ENCODE assay signal across 8 cellular contexts in genomic region chr7:101165075-101165957, GRCh38. TPM values are rescaled to one million over a fixed set of nuclear protein-coding genes. Genes with fewer than 3 reads are reported as not detected.
DNase-seq lines count a peak whose midpoint lies in the region; ATAC-seq, FAIRE-seq and TF ChIP-seq lines count a peak whose summit lies in the region.

Gene VGF, minus strand, starts transcription at chr7:101165569. Its CDS starts 726 bp downstream, at chr7:101164843.

- BruUV-seq in Caco-2 (replicated peaks; lab: Mats Ljungman, UMichigan), result no TSS peak

- H3K9me3 ChIP-seq in Caco-2 (no peaks in the 10 kb centered on the region), esophagus squamous epithelium (no peaks in the 10 kb centered on the region)

- H3K27me3 Mint-ChIP-seq in Caco-2 (ENCODE audit: insufficient read depth, unreplicated experiment) (peaks cover 32% of the 10 kb centered on the region), natural killer cell (ENCODE audit: low read depth in 2 of 2) (peaks cover 46% of the 10 kb centered on the region in 2 donors)
- peaks cover 65% of the 10 kb centered on the region for H3K27me3 Mint-ChIP-seq in activated T-cell treated with anti-CD3 and anti-CD28 coated beads, Interleukin-2, amount 50 U/mL, for 4 hours (ENCODE audit: low read depth)
- H3K27me3 Mint-ChIP-seq in stimulated activated memory B cell treated with anti-CD40 and anti-IgM and Interleukin-4, amounts not matched to agents 10 μg/mL and 1 μg/mL and 100 μg/mL, for 72 hours, result peaks cover 69% of the 10 kb centered on the region

- TF ChIP-seq POLR2A in esophagus squamous epithelium (IDR thresholded peaks at IDR 0.05), result no peak

- H3K4me3 ChIP-seq in Caco-2 (ENCODE audit: low read depth, low read length) (peak within 1 kb of the TSS; percentile 63), esophagus squamous epithelium (peak within 1 kb of the TSS in 2 of 4 donors; percentile 5 to 60)

- POLR2A ChIA-PET in Caco-2 (lab: Charles Lee), result interaction anchor here (0.7 to 1.2 kb wide), 4 partner anchors 21 to 276 kb away, joined by 3 to 13 read pairs (median 3); partner anchors contain the start of genes UFSP1 and ZNHIT1

- DNase-seq in Caco-2 (peak; percentile 95 to 96), Kasumi-1 (lab: John Stamatoyannopoulos, UW) (peak; percentile 77 to 81), RCC 7860 (ENCODE audit: low spot score) (peak; percentile 80), esophagus squamous epithelium (lab: John Stamatoyannopoulos, UW) (peak; percentile 68), natural killer cell (peak; percentile 92)
- DNase-seq in activated T-cell treated with anti-CD3 and anti-CD28 coated beads, Interleukin-2, amount 50 U/mL, for 4 hours, result peak; percentile 91

- H3K9me3 Mint-ChIP-seq in Caco-2 (ENCODE audit: unreplicated experiment), result no peaks in the 10 kb centered on the region
- H3K9me3 Mint-ChIP-seq in activated T-cell treated with anti-CD3 and anti-CD28 coated beads, Interleukin-2, amount 50 U/mL, for 4 hours, result no peaks in the 10 kb centered on the region
- H3K9me3 Mint-ChIP-seq in natural killer cell, result no peaks in the 10 kb centered on the region
- no peaks in the 10 kb centered on the region for H3K9me3 Mint-ChIP-seq in stimulated activated memory B cell treated with anti-CD40 and anti-IgM and Interleukin-4, amounts not matched to agents 10 μg/mL and 1 μg/mL and 100 μg/mL, for 72 hours

- no peak for TF ChIP-seq CTCF in Caco-2 (IDR thresholded peaks at IDR 0.05; ENCODE audit: insufficient read depth in 1 of 2, low read depth in 1 of 2, low read length in 1 of 2, severe bottlenecking in 1 of 2, unreplicated experiment in 1 of 2)
- TF ChIP-seq CTCF in esophagus squamous epithelium (IDR thresholded peaks at IDR 0.05), result no peak
- no peak for TF ChIP-seq CTCF in natural killer cell (IDR thresholded peaks at IDR 0.05)

- H3K4me1 Mint-ChIP-seq in Caco-2 (ENCODE audit: low read depth, unreplicated experiment) (peaks cover 31% of the 10 kb centered on the region), natural killer cell (peaks cover 21 to 46% of the 10 kb centered on the region in 2 donors)
- peaks cover 53% of the 10 kb centered on the region for H3K4me1 Mint-ChIP-seq in activated T-cell treated with anti-CD3 and anti-CD28 coated beads, Interleukin-2, amount 50 U/mL, for 4 hours (ENCODE audit: low read depth)
- H3K4me1 Mint-ChIP-seq in stimulated activated memory B cell treated with anti-CD40 and anti-IgM and Interleukin-4, amounts not matched to agents 10 μg/mL and 1 μg/mL and 100 μg/mL, for 72 hours, result peaks cover 61% of the 10 kb centered on the region

- CTCF ChIA-PET in Caco-2 (lab: Charles Lee), result interaction anchor here (0.9 to 2.4 kb wide), 6 partner anchors 11 to 276 kb away, joined by 3 to 26 read pairs (median 6); partner anchors contain the start of gene UFSP1

- peaks cover 21% of the 10 kb centered on the region for H3K36me3 Mint-ChIP-seq in Caco-2 (ENCODE audit: insufficient read depth, unreplicated experiment)
- peaks cover 1% of the 10 kb centered on the region for H3K36me3 Mint-ChIP-seq in activated T-cell treated with anti-CD3 and anti-CD28 coated beads, Interleukin-2, amount 50 U/mL, for 4 hours (ENCODE audit: insufficient read depth)
- no peaks in the 10 kb centered on the region for H3K36me3 Mint-ChIP-seq in natural killer cell
- peaks cover 20% of the 10 kb centered on the region for H3K36me3 Mint-ChIP-seq in stimulated activated memory B cell treated with anti-CD40 and anti-IgM and Interleukin-4, amounts not matched to agents 10 μg/mL and 1 μg/mL and 100 μg/mL, for 72 hours

- FAIRE-seq in RCC 7860 (lab: Jason Lieb, UNC), result no peak

- H3K27me3 ChIP-seq in Caco-2 (replicated peaks; ENCODE audit: control insufficient read depth, insufficient read depth, low read length) (peaks cover under 1% of the 10 kb centered on the region), esophagus squamous epithelium (peaks cover 9 to 98% (median 51%) of the 10 kb centered on the region in 4 donors)

- H3K36me3 ChIP-seq in Caco-2 (ENCODE audit: control insufficient read depth, insufficient read depth, low read length) (no peaks in the 10 kb centered on the region), esophagus squamous epithelium (peaks cover 0 to 17% (median 2%) of the 10 kb centered on the region in 3 donors)

- no peak within 1 kb of the TSS for H3K27ac Mint-ChIP-seq in Caco-2 (ENCODE audit: unreplicated experiment)
- H3K27ac Mint-ChIP-seq in natural killer cell, result peak within 1 kb of the TSS; percentile 57 to 79
- H3K27ac Mint-ChIP-seq in stimulated activated memory B cell treated with anti-CD40 and anti-IgM and Interleukin-4, amounts not matched to agents 10 μg/mL and 1 μg/mL and 100 μg/mL, for 72 hours, result peak within 1 kb of the TSS; percentile 11

- intact Hi-C loops in Caco-2 (cut with micrococcal nuclease; ENCODE audit: unreplicated experiment) (no loop called here), esophagus squamous epithelium (cut with DNase I) (no loop called here), natural killer cell (cut with micrococcal nuclease) (loop anchor here (1.0 kb wide), 1 partner anchor 27 kb away; no protein-coding TSS in a partner anchor)

- peak within 1 kb of the TSS; percentile 74 for H3K4me3 Mint-ChIP-seq in Caco-2 (ENCODE audit: unreplicated experiment)
- H3K4me3 Mint-ChIP-seq in activated T-cell treated with anti-CD3 and anti-CD28 coated beads, Interleukin-2, amount 50 U/mL, for 4 hours, result peak within 1 kb of the TSS; percentile 72
- H3K4me3 Mint-ChIP-seq in natural killer cell, result peak within 1 kb of the TSS; percentile 85
- peak within 1 kb of the TSS; percentile 79 for H3K4me3 Mint-ChIP-seq in stimulated activated memory B cell treated with anti-CD40 and anti-IgM and Interleukin-4, amounts not matched to agents 10 μg/mL and 1 μg/mL and 100 μg/mL, for 72 hours

- 3 to 8% methylated on average over 26 to 51 of the region's 74 CpGs for WGBS in esophagus squamous epithelium, 2 donors

- H3K4me1 ChIP-seq in Caco-2 (peaks cover 38% of the 10 kb centered on the region), esophagus squamous epithelium (peaks cover 33 to 58% (median 40%) of the 10 kb centered on the region in 3 donors)

- no peak within 1 kb of the TSS for H3K27ac ChIP-seq in esophagus squamous epithelium

- ATAC-seq in GM21723 (IDR thresholded peaks at IDR 0.05; ENCODE audit: unreplicated experiment), result peak; percentile 73
- ATAC-seq in activated T-cell treated with anti-CD3 and anti-CD28 coated beads, Interleukin-2, amount 50 U/mL, for 4 hours, result peak; percentile 77 to 82
- peak; percentile 81 to 95 (median 86) for ATAC-seq in natural killer cell
- ATAC-seq in stimulated activated memory B cell treated with anti-CD40 and anti-IgM and Interleukin-4, amounts not matched to agents 10 μg/mL and 1 μg/mL and 100 μg/mL, for 72 hours, result peak; percentile 88

RNA-seq across cellular contexts. Expression of gene VGF, which starts in this region (rescaled TPM):
- total RNA-seq in Caco-2 (2022), result 1.2 and 1.3 TPM in 2 replicates
- not detected for total RNA-seq in activated T-cell treated with anti-CD3 and anti-CD28 coated beads, Interleukin-2, amount 50 U/mL, for 4 hours
- total RNA-seq in esophagus squamous epithelium, result not detected
- total RNA-seq in natural killer cell, result not detected

Comparison
In these comparisons a context has a peak if more than half of its experiments do, and no peak if none do; other contexts are left out.
1. Peak in DNase-seq and ATAC-seq in activated T-cell treated with anti-CD3 and anti-CD28 coated beads, Interleukin-2, amount 50 U/mL, for 4 hours; RNA of the gene not detected or under 1 TPM.
2. Peak in DNase-seq in esophagus squamous epithelium; RNA of the gene not detected or under 1 TPM.
3. Peak in DNase-seq and ATAC-seq in natural killer cell; RNA of the gene not detected or under 1 TPM.